11 cellular contexts compared by ENCODE assay signal in the genomic region with DNA sequence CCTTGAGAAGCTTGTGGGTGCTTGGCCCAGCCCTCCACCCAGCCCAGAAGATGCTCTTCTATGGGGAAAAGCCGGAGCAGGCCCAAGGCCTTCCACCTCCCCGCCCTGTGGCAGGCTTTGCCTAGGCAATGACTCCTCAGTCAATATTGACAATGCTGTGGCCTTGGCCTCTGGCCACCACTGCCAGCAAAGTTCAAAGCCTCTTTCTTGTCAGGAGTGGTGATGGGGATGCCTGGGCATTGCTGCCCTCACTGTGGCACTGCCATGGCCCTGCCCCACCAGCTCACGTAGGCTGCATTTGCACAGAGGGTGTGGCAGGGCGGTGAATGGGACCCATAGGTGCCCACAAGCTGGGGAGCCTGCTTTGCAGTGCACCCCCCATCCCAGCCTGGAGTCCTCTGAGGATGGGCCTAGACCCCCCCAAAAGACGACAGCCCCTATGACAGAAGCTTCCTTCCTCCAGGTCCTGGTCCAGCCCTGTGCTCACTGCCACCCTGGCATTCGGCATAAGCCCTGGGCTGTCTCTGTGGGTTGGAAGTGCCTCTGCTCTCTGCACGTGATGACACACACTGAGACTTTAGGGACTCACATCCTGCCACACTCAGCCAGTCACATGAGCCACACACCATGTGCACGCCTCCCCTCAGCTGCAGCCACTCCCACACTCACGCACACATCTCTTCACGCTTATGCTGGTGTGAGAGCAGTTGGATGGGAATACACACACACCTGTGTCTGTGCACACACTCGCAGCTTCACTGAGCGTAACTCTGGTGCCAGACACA. TPM values are rescaled to one million over a fixed set of nuclear protein-coding genes. Genes with fewer than 3 reads are reported as not detected.
A peak's percentile ranks its signal among the peaks of the same experiment; 100 is the strongest.
DNase-seq lines count a peak whose midpoint lies in the region; ATAC-seq lines count a peak whose summit lies in the region.
"Had no signal": no experiment of that assay in that cellular context is flagged by ENCODE, and none has a peak within 500 bp of the region (broad histone marks: within the 10 kb centered on the region; RNA-seq: fewer than 3 reads in every experiment).

No MANE protein-coding gene starts in this region.

- DNase-seq in AG08396 (ENCODE audit: low spot score) (peak; percentile 50), EL (peak; percentile 60), RPMI7951 (ENCODE audit: low read depth) (peak; percentile 52), head of caudate nucleus (peak in 25 of 42 donors; percentile 7 to 65 (median 38)), HAP-1 (ENCODE audit: low spot score in 2 of 2) (no peak)
- no peak for DNase-seq in CD8-positive, alpha-beta memory T cell
- DNase-seq: lower lobe of right lung had no signal

- no peak overlapping the region for H3K27ac ChIP-seq in CD8-positive, alpha-beta memory T cell (ENCODE audit: low read depth, low read length)
- H3K27ac ChIP-seq: lower lobe of right lung had no signal

- no peaks in the 10 kb centered on the region for H3K27me3 ChIP-seq in HAP-1 (ENCODE audit: low read depth)
- no peaks in the 10 kb centered on the region for H3K27me3 ChIP-seq in CD8-positive, alpha-beta memory T cell (ENCODE audit: insufficient read depth, low read length, poor library complexity, severe bottlenecking)

- intact Hi-C loops in head of caudate nucleus (cut with DNase I), result no loop called here

- no peak overlapping the region for H3K4me3 ChIP-seq in HAP-1
- no peak overlapping the region for H3K4me3 ChIP-seq in CD8-positive, alpha-beta memory T cell (ENCODE audit: low read length)
- H3K4me3 ChIP-seq: lower lobe of right lung had no signal

- no peaks in the 10 kb centered on the region for H3K4me1 Mint-ChIP-seq in CD8-positive, alpha-beta memory T cell
- H3K4me1 Mint-ChIP-seq: activated naive CD4-positive, alpha-beta T cell treated with anti-CD3 and anti-CD28 coated beads, Interleukin-2, amount 50 U/mL, for 24 hours had no signal

- H3K27ac Mint-ChIP-seq in CD8-positive, alpha-beta memory T cell, result no peak overlapping the region
- H3K27ac Mint-ChIP-seq: activated naive CD4-positive, alpha-beta T cell treated with anti-CD3 and anti-CD28 coated beads, Interleukin-2, amount 50 U/mL, for 24 hours had no signal

- H3K9me3 ChIP-seq in HAP-1, result no peaks in the 10 kb centered on the region
- no peaks in the 10 kb centered on the region for H3K9me3 ChIP-seq in CD8-positive, alpha-beta memory T cell (ENCODE audit: low read length)
- H3K9me3 ChIP-seq: lower lobe of right lung had no signal

- H3K27me3 Mint-ChIP-seq in CD8-positive, alpha-beta memory T cell, result peaks cover 3 to 11% of the 10 kb centered on the region in 2 donors
- H3K27me3 Mint-ChIP-seq: activated naive CD4-positive, alpha-beta T cell treated with anti-CD3 and anti-CD28 coated beads, Interleukin-2, amount 50 U/mL, for 24 hours had no signal

- in situ Hi-C loops in HAP-1 (cut with MboI; ENCODE audit: low sequenced_read_pairs), result no loop called here

- no peaks in the 10 kb centered on the region for H3K9me3 Mint-ChIP-seq in CD8-positive, alpha-beta memory T cell
- H3K9me3 Mint-ChIP-seq: activated naive CD4-positive, alpha-beta T cell treated with anti-CD3 and anti-CD28 coated beads, Interleukin-2, amount 50 U/mL, for 24 hours had no signal

- no peak overlapping the region for H3K4me3 Mint-ChIP-seq in CD8-positive, alpha-beta memory T cell
- H3K4me3 Mint-ChIP-seq: activated naive CD4-positive, alpha-beta T cell treated with anti-CD3 and anti-CD28 coated beads, Interleukin-2, amount 50 U/mL, for 24 hours had no signal

- CTCF ChIA-PET in CD8-positive, alpha-beta memory T cell (lab: Charles Lee), result no interaction called here

- H3K36me3 ChIP-seq in HAP-1 (replicated peaks), result no peaks in the 10 kb centered on the region
- H3K36me3 ChIP-seq in CD8-positive, alpha-beta memory T cell (ENCODE audit: insufficient read depth, low read length), result no peaks in the 10 kb centered on the region
- H3K36me3 ChIP-seq: lower lobe of right lung had no signal

- POLR2A ChIA-PET in CD8-positive, alpha-beta memory T cell (lab: Charles Lee), result no interaction called here

- no peaks in the 10 kb centered on the region for H3K36me3 Mint-ChIP-seq in CD8-positive, alpha-beta memory T cell
- H3K36me3 Mint-ChIP-seq: activated naive CD4-positive, alpha-beta T cell treated with anti-CD3 and anti-CD28 coated beads, Interleukin-2, amount 50 U/mL, for 24 hours had no signal

- ATAC-seq in HG03520 (IDR thresholded peaks at IDR 0.05; ENCODE audit: unreplicated experiment) (no peak), HG02759 (IDR thresholded peaks at IDR 0.05; ENCODE audit: unreplicated experiment) (no peak)

- peaks cover 8% of the 10 kb centered on the region; the same call in 1 of the 2 replicates for H3K4me1 ChIP-seq in HAP-1
- H3K4me1 ChIP-seq in CD8-positive, alpha-beta memory T cell (ENCODE audit: insufficient read depth, low read length), result no peaks in the 10 kb centered on the region
- H3K4me1 ChIP-seq: lower lobe of right lung had no signal

RNA-seq across cellular contexts. Expression of gene MORN5, which starts 31.1 kb away (rescaled TPM):
- not detected in 2 replicates for total RNA-seq in RPMI7951 (2014; rRNA removed; shearing (Covaris generic))
- not detected for total RNA-seq in CD8-positive, alpha-beta memory T cell
- polyA plus RNA-seq in CD8-positive, alpha-beta memory T cell, result not detected
- total RNA-seq: glomerular endothelial cell had no signal

RNA-seq across cellular contexts. Expression of gene NDUFA8, which starts 31.2 kb away (rescaled TPM):
- 30.6 and 40.1 TPM in 2 replicates for total RNA-seq in RPMI7951 (2014; rRNA removed; shearing (Covaris generic))
- 10 to 100 TPM; 50.7 to 54.6 TPM for total RNA-seq in CD8-positive, alpha-beta memory T cell
- 74.4 TPM for polyA plus RNA-seq in CD8-positive, alpha-beta memory T cell

RNA-seq across cellular contexts. Expression of gene LHX6, which starts 38.0 kb away (rescaled TPM):
- total RNA-seq in RPMI7951 (2014; rRNA removed; shearing (Covaris generic)), result under 0.01 and 0.12 TPM in 2 replicates
- total RNA-seq in CD8-positive, alpha-beta memory T cell, result not detected
- polyA plus RNA-seq in CD8-positive, alpha-beta memory T cell, result not detected

Comparison
In these comparisons a context has a peak if more than half of its experiments do, and no peak if none do; other contexts are left out.
1. DNase-seq: peak in AG08396 (single experiment), EL (single experiment), RPMI7951 (single experiment) and head of caudate nucleus (25 of 42); none in HAP-1 (0 of 2) and CD8-positive, alpha-beta memory T cell (0 of 5).